Comparison of ENCODE assay signal across 21 cellular contexts in genomic region chr18:36308711-36309435, GRCh38. TPM values are rescaled to one million over a fixed set of nuclear protein-coding genes. Genes with fewer than 3 reads are reported as not detected.
DNase-seq lines count a peak whose midpoint lies in the region; ATAC-seq, FAIRE-seq and TF ChIP-seq lines count a peak whose summit lies in the region.
"Had no signal": no experiment of that assay in that cellular context is flagged by ENCODE, and none has a peak within 500 bp of the region (broad histone marks: within the 10 kb centered on the region; RNA-seq: fewer than 3 reads in every experiment).

No MANE protein-coding gene starts in this region.

- H3K4me3 ChIP-seq in A549 = no peak overlapping the region
- H3K4me3 ChIP-seq: GM12878, HAP-1, left lung, SJCRH30 had no signal

- TF ChIP-seq CTCF in A549 (IDR thresholded peaks at IDR 0.05) = no peak
- no peak for TF ChIP-seq CTCF in MCF 10A (IDR thresholded peaks at IDR 0.05; ENCODE audit: unreplicated experiment)
- no peak for TF ChIP-seq CTCF in mesothelial cell of epicardium (IDR thresholded peaks at IDR 0.05; ENCODE audit: unreplicated experiment)

- peak overlapping the region; percentile 65 to 81 for H3K27ac ChIP-seq in A549
- H3K27ac ChIP-seq: left lung, SJCRH30 had no signal

- H3K9me3 ChIP-seq in A549 = no peaks in the 10 kb centered on the region
- H3K9me3 ChIP-seq: Caco-2, HAP-1, left lung, SJCRH30 had no signal

- WGBS in A549 (ENCODE audit: missing lambda C conversion rate) = 59% methylated on average over 5 of the region's 7 CpGs

- no peak for TF ChIP-seq POLR2A in A549 (IDR thresholded peaks at IDR 0.05; ENCODE audit: low read length)

- H3K9me3 Mint-ChIP-seq in MCF 10A (ENCODE audit: unreplicated experiment) = no peaks in the 10 kb centered on the region
- H3K9me3 Mint-ChIP-seq in mesothelial cell of epicardium = no peaks in the 10 kb centered on the region
- H3K9me3 Mint-ChIP-seq in activated T-cell treated with anti-CD3 and anti-CD28 coated beads, Interleukin-2, amount 50 U/mL, for 4 hours = no peaks in the 10 kb centered on the region
- H3K9me3 Mint-ChIP-seq: activated CD4-positive, alpha-beta T cell treated with anti-CD3 and anti-CD28 coated beads, Interleukin-2, amount 10 ng/mL, durations not matched to agents 24 days and 14 days; activated naive CD4-positive, alpha-beta T cell treated with anti-CD3 and anti-CD28 coated beads for 36 hours; stimulated activated naive CD8-positive, alpha-beta T cell treated with anti-CD3 and anti-CD28 coated beads, Interleukin-15, Interleukin-2, amounts not matched to agents 100 ng/mL and 50 ng/mL, for 24 hours had no signal

- TF ChIP-seq EP300 in A549 (IDR thresholded peaks at IDR 0.05) = no peak

- H3K4me3 Mint-ChIP-seq in MCF 10A (ENCODE audit: unreplicated experiment) (peak overlapping the region; percentile 60), mesothelial cell of epicardium (peak overlapping the region; percentile 17)
- H3K4me3 Mint-ChIP-seq in activated T-cell treated with anti-CD3 and anti-CD28 coated beads, Interleukin-2, amount 50 U/mL, for 4 hours = no peak overlapping the region
- H3K4me3 Mint-ChIP-seq: activated CD4-positive, alpha-beta T cell treated with anti-CD3 and anti-CD28 coated beads, Interleukin-2, amount 10 ng/mL, durations not matched to agents 24 days and 14 days; activated naive CD4-positive, alpha-beta T cell treated with anti-CD3 and anti-CD28 coated beads for 36 hours; stimulated activated naive CD8-positive, alpha-beta T cell treated with anti-CD3 and anti-CD28 coated beads, Interleukin-15, Interleukin-2, amounts not matched to agents 100 ng/mL and 50 ng/mL, for 24 hours had no signal

- CTCF ChIA-PET in A549 (lab: Yijun Ruan, JAX) = no interaction called here
- CTCF ChIA-PET in MCF 10A (lab: Yijun Ruan, JAX) = interaction anchor here (0.5 to 1.4 kb wide), 5 partner anchors 103 to 1302 kb away, joined by 3 to 7 read pairs (median 3); no protein-coding TSS in a partner anchor

- DNase-seq in A549 (ENCODE audit: low read depth in 1 of 2, low spot score in 1 of 2) = no peak
- DNase-seq in LHCN-M2 (ENCODE audit: low read depth) = peak; percentile 15
- peak; percentile 52 for DNase-seq in MCF 10A (ENCODE audit: unreplicated experiment)
- no peak for DNase-seq in mesothelial cell of epicardium (ENCODE audit: low spot score in 2 of 2, unreplicated experiment in 2 of 2)
- DNase-seq in NCI-H2107 (lab: John Stamatoyannopoulos, UW) = no peak
- DNase-seq in GOT3 (lab: John Stamatoyannopoulos, UW) = no peak
- no peak for DNase-seq in activated T-cell treated with anti-CD3 and anti-CD28 coated beads, Interleukin-2, amount 50 U/mL, for 4 hours
- no peak for DNase-seq in central memory CD4-positive, alpha-beta T cell
- DNase-seq: activated CD4-positive, alpha-beta T cell treated with anti-CD3 and anti-CD28 coated beads, Interleukin-2, amount 10 ng/mL, durations not matched to agents 24 days and 14 days; activated naive CD4-positive, alpha-beta T cell treated with anti-CD3 and anti-CD28 coated beads for 36 hours; Caco-2; effector CD8-positive, alpha-beta T cell; NCI-H2029 treated with DMSO at 0.1 percent for 48 hours; NCI-H510A treated with DMSO at 0.1 percent for 48 hours; posterior cingulate gyrus; stimulated activated CD4-positive, alpha-beta T cell treated with anti-CD3 and anti-CD28 coated beads, Interleukin-15, amount 100 ng/mL, for 24 hours had no signal

- no peak for TF ChIP-seq RAD21 in A549 (conservative IDR thresholded peaks at IDR 0.05 in 1 of 2, IDR thresholded peaks at IDR 0.05 in 1 of 2)

- H3K27me3 Mint-ChIP-seq in MCF 10A (ENCODE audit: insufficient read depth, unreplicated experiment) (no peaks in the 10 kb centered on the region), mesothelial cell of epicardium (ENCODE audit: low read depth) (peaks cover 8% of the 10 kb centered on the region)
- peaks cover 29% of the 10 kb centered on the region for H3K27me3 Mint-ChIP-seq in activated T-cell treated with anti-CD3 and anti-CD28 coated beads, Interleukin-2, amount 50 U/mL, for 4 hours (ENCODE audit: low read depth)

- ATAC-seq in A549 = peak in 1 of 2 experiments; percentile 42; a peak in 3 of 6 replicates
- ATAC-seq in activated T-cell treated with anti-CD3 and anti-CD28 coated beads, Interleukin-2, amount 50 U/mL, for 4 hours = no peak

- POLR2A ChIA-PET in A549 (lab: Yijun Ruan, JAX) = interaction anchor here (1.1 to 1.8 kb wide), 2 partner anchors 11 to 41 kb away, joined by 3 to 10 read pairs; partner anchors contain the start of gene FHOD3
- POLR2A ChIA-PET in MCF 10A (lab: Yijun Ruan, JAX) = interaction anchor here (0.6 to 2.1 kb wide), 16 partner anchors 8 to 363 kb away, joined by 3 to 28 read pairs (median 3); partner anchors contain the start of genes ELP2, FHOD3 and RPRD1A

- no peak for FAIRE-seq in A549 (lab: Jason Lieb, UNC)
- FAIRE-seq: GM12878 had no signal

- H3K27ac Mint-ChIP-seq in MCF 10A (ENCODE audit: low read depth, unreplicated experiment) (peak overlapping the region; percentile 86), mesothelial cell of epicardium (no peak overlapping the region)
- H3K27ac Mint-ChIP-seq: activated CD4-positive, alpha-beta T cell treated with anti-CD3 and anti-CD28 coated beads, Interleukin-2, amount 10 ng/mL, durations not matched to agents 24 days and 14 days; activated naive CD4-positive, alpha-beta T cell treated with anti-CD3 and anti-CD28 coated beads for 36 hours; stimulated activated naive CD8-positive, alpha-beta T cell treated with anti-CD3 and anti-CD28 coated beads, Interleukin-15, Interleukin-2, amounts not matched to agents 100 ng/mL and 50 ng/mL, for 24 hours had no signal

- intact Hi-C loops in MCF 10A (cut with micrococcal nuclease) = no loop called here

- no TSS peak for BruUV-seq in MCF 10A (replicated peaks; lab: Mats Ljungman, UMichigan)

- H3K4me1 ChIP-seq in A549 = peaks cover 15% of the 10 kb centered on the region
- H3K4me1 ChIP-seq: Caco-2, HAP-1, left lung, SJCRH30 had no signal

- peak overlapping the region; percentile 66 for H3K4me2 ChIP-seq in A549

- H3K4me1 Mint-ChIP-seq in MCF 10A (ENCODE audit: insufficient read depth, unreplicated experiment) (peaks cover 74% of the 10 kb centered on the region), mesothelial cell of epicardium (peaks cover 16% of the 10 kb centered on the region)
- no peaks in the 10 kb centered on the region for H3K4me1 Mint-ChIP-seq in activated T-cell treated with anti-CD3 and anti-CD28 coated beads, Interleukin-2, amount 50 U/mL, for 4 hours (ENCODE audit: low read depth)
- H3K4me1 Mint-ChIP-seq: activated CD4-positive, alpha-beta T cell treated with anti-CD3 and anti-CD28 coated beads, Interleukin-2, amount 10 ng/mL, durations not matched to agents 24 days and 14 days had no signal

- H3K36me3 Mint-ChIP-seq in MCF 10A (ENCODE audit: insufficient read depth, unreplicated experiment) = no peaks in the 10 kb centered on the region
- no peaks in the 10 kb centered on the region for H3K36me3 Mint-ChIP-seq in mesothelial cell of epicardium
- H3K36me3 Mint-ChIP-seq in activated T-cell treated with anti-CD3 and anti-CD28 coated beads, Interleukin-2, amount 50 U/mL, for 4 hours (ENCODE audit: insufficient read depth) = no peaks in the 10 kb centered on the region

TF ChIP-seq in A549, 52 proteins besides CTCF, POLR2A, EP300 and RAD21:
- TF ChIP-seq KDM1A (IDR thresholded peaks at IDR 0.05; ENCODE audit: low read depth) = no peak
- TF ChIP-seq HOXB13 (CRISPR knock-in tag; IDR thresholded peaks at IDR 0.05; ENCODE audit: low read depth) = no peak

RNA-seq across cellular contexts. Expression of gene FHOD3, which starts 11.4 kb away (rescaled TPM):
- polyA plus RNA-seq in A549 (2011; rRNA removed) (2.4 and 2.5 TPM in 2 replicates), A549 (2017; fragmentation: RNase III; extraction: RNeasy Plus Mini Kit Qiagen cat#74134 plus additional on column Dnase treatment) (2.9 to 4.2 TPM (median 3.6 TPM) in 3 replicates)
- polyA plus RNA-seq in A549 (2012; cell fraction: cytosol; rRNA removed) = 1.1 TPM in 2 replicates
- 1.2 and 1.7 TPM in 2 replicates for polyA plus RNA-seq in A549 (2012; cell fraction: nucleus; rRNA removed)
- 2.7 and 2.8 TPM in 2 replicates for polyA minus RNA-seq in A549 (2011; rRNA and poly(A)+ RNA removed)
- total RNA-seq in LHCN-M2 (2014; rRNA removed) (8.5 and 8.7 TPM in 2 replicates), MCF 10A (2022) (5.0 and 5.3 TPM in 2 replicates), mesothelial cell of epicardium (14.0 to 16.3 TPM (median 14.6 TPM) in 3 replicates)
- 3.3 TPM for polyA plus RNA-seq in LHCN-M2 (2012)
- total RNA-seq in activated T-cell treated with anti-CD3 and anti-CD28 coated beads, Interleukin-2, amount 50 U/mL, for 4 hours = under 1 TPM in 1 of 3 donors, not detected in 2; 0.13 TPM
- total RNA-seq: activated CD4-positive, alpha-beta T cell treated with anti-CD3 and anti-CD28 coated beads, Interleukin-2, amount 10 ng/mL, durations not matched to agents 24 days and 14 days; activated naive CD4-positive, alpha-beta T cell treated with anti-CD3 and anti-CD28 coated beads for 36 hours; Caco-2 had no signal

Comparison
In these comparisons a context has a peak if more than half of its experiments do, and no peak if none do; other contexts are left out.
1. DNase-seq: peak in LHCN-M2 (single experiment) and MCF 10A (single experiment); none in A549 (0 of 2), mesothelial cell of epicardium (0 of 2), NCI-H2107 (single experiment), GOT3 (single experiment), activated T-cell treated with anti-CD3 and anti-CD28 coated beads, Interleukin-2, amount 50 U/mL, for 4 hours (single experiment) and central memory CD4-positive, alpha-beta T cell (single experiment).